11 cellular contexts compared by ENCODE assay signal in genomic region chr6:6969761-6970223, GRCh38.
A peak's percentile ranks its signal among the peaks of the same experiment; 100 is the strongest.
DNase-seq lines count a peak whose midpoint lies in the region; ATAC-seq, FAIRE-seq and TF ChIP-seq lines count a peak whose summit lies in the region.
"Had no signal": no experiment of that assay in that cellular context is flagged by ENCODE, and none has a peak within 500 bp of the region (broad histone marks: within the 10 kb centered on the region; RNA-seq: fewer than 3 reads in every experiment).

No MANE protein-coding gene starts in this region.

- WGBS in mesendoderm (ENCODE audit: extremely low coverage, insufficient coverage, low lambda C conversion rate) = no CpG with 5 or more reads among the region's 10 CpGs

- BruUV-seq in Calu3 (replicated peaks; lab: Mats Ljungman, UMichigan) = no TSS peak

- no peaks in the 10 kb centered on the region for H3K27me3 ChIP-seq in bronchial epithelial cell (ENCODE audit: control insufficient read depth, insufficient read depth, low read length)
- no peaks in the 10 kb centered on the region for H3K27me3 ChIP-seq in mesendoderm (ENCODE audit: insufficient read depth, low read length, poor library complexity)

- H3K9ac ChIP-seq in mesendoderm (ENCODE audit: low read length) = no peak overlapping the region

- no peak overlapping the region for H2AK5ac ChIP-seq in mesendoderm (ENCODE audit: low read length)

- H3K23ac ChIP-seq in mesendoderm (ENCODE audit: low read length) = no peak overlapping the region

- H3K4me1 ChIP-seq in mesendoderm (ENCODE audit: control insufficient read depth, low read depth, low read length) = no peaks in the 10 kb centered on the region

- DNase-seq in Calu3 = peak; percentile 93
- peak; percentile 87 for DNase-seq in NCI-H2029 (lab: John Stamatoyannopoulos, UW)
- DNase-seq in bronchial epithelial cell (ENCODE audit: low read depth) = peak; percentile 95
- peak; percentile 18 for DNase-seq in mesendoderm
- no peak for DNase-seq in effector CD8-positive, alpha-beta T cell (lab: John Stamatoyannopoulos, UW)
- DNase-seq in activated CD4-positive, alpha-beta T cell treated with anti-CD3 and anti-CD28 coated beads, Interleukin-2, amount 50 U/mL, for 48 hours = no peak
- DNase-seq in NCI-H2081 (lab: John Stamatoyannopoulos, UW) = no peak
- DNase-seq: activated CD4-positive, alpha-beta T cell treated with anti-CD3 and anti-CD28 coated beads, Interleukin-2, amount 10 ng/mL, durations not matched to agents 7 days and 5 days; activated naive CD4-positive, alpha-beta T cell treated with Interleukin-2 at 50 U/mL for 16 hours had no signal

- H3K27ac ChIP-seq in mesendoderm (ENCODE audit: low read depth, low read length) = no peak overlapping the region
- H3K27ac ChIP-seq: coronary artery had no signal

- peaks cover 8% of the 10 kb centered on the region for H3K36me3 Mint-ChIP-seq in Calu3 (ENCODE audit: insufficient read depth, unreplicated experiment)

- intact Hi-C loops in Calu3 (cut with micrococcal nuclease; ENCODE audit: unreplicated experiment) = loop anchor here (10.0 kb wide), 1 partner anchor 145 kb away; no protein-coding TSS in a partner anchor

- no peaks in the 10 kb centered on the region for H3K36me3 ChIP-seq in bronchial epithelial cell (ENCODE audit: control insufficient read depth, insufficient read depth, low read length)
- H3K36me3 ChIP-seq in mesendoderm (ENCODE audit: control insufficient read depth, insufficient read depth, low read length) = no peaks in the 10 kb centered on the region

- no peak overlapping the region for H4K5ac ChIP-seq in mesendoderm (ENCODE audit: low read length)

- no peak overlapping the region for H2BK5ac ChIP-seq in mesendoderm (ENCODE audit: low read length)

- no peak overlapping the region for H4K8ac ChIP-seq in mesendoderm (ENCODE audit: low read depth, low read length)

- H3K18ac ChIP-seq in mesendoderm (ENCODE audit: low read length) = no peak overlapping the region

- H3K4me1 Mint-ChIP-seq in Calu3 (ENCODE audit: low read depth, unreplicated experiment) = peaks cover 33% of the 10 kb centered on the region
- H3K4me1 Mint-ChIP-seq: activated CD4-positive, alpha-beta T cell treated with anti-CD3 and anti-CD28 coated beads, Interleukin-2, amount 10 ng/mL, durations not matched to agents 7 days and 5 days had no signal

- no peak for TF ChIP-seq CTCF in Calu3 (IDR thresholded peaks at IDR 0.05; ENCODE audit: unreplicated experiment)
- TF ChIP-seq CTCF in bronchial epithelial cell (IDR thresholded peaks at IDR 0.05; ENCODE audit: insufficient read depth, low read length, severe bottlenecking) = no peak

- H3K4me2 ChIP-seq in mesendoderm (ENCODE audit: low read length) = no peak overlapping the region

- no peak overlapping the region for H3K4me3 Mint-ChIP-seq in Calu3 (ENCODE audit: low read depth, unreplicated experiment)
- H3K4me3 Mint-ChIP-seq: activated CD4-positive, alpha-beta T cell treated with anti-CD3 and anti-CD28 coated beads, Interleukin-2, amount 10 ng/mL, durations not matched to agents 7 days and 5 days had no signal

- ATAC-seq in HG02840 (IDR thresholded peaks at IDR 0.05; ENCODE audit: low FRiP score, unreplicated experiment) = no peak

- H3K79me2 ChIP-seq in mesendoderm (ENCODE audit: control insufficient read depth, insufficient read depth, low read length) = no peaks in the 10 kb centered on the region

- no peak overlapping the region for H3K56ac ChIP-seq in mesendoderm (ENCODE audit: low read length)

- no peaks in the 10 kb centered on the region for H3K9me3 Mint-ChIP-seq in Calu3 (ENCODE audit: low read depth, unreplicated experiment)
- H3K9me3 Mint-ChIP-seq: activated CD4-positive, alpha-beta T cell treated with anti-CD3 and anti-CD28 coated beads, Interleukin-2, amount 10 ng/mL, durations not matched to agents 7 days and 5 days had no signal

- H3K79me1 ChIP-seq in mesendoderm (ENCODE audit: low read length) = no peaks in the 10 kb centered on the region

- no peak for FAIRE-seq in bronchial epithelial cell (lab: Jason Lieb, UNC)

- peak overlapping the region; percentile 98 for H3K27ac Mint-ChIP-seq in Calu3 (ENCODE audit: unreplicated experiment)
- H3K27ac Mint-ChIP-seq: activated CD4-positive, alpha-beta T cell treated with anti-CD3 and anti-CD28 coated beads, Interleukin-2, amount 10 ng/mL, durations not matched to agents 7 days and 5 days had no signal

- H2BK15ac ChIP-seq in mesendoderm (replicated peaks; ENCODE audit: low read depth) = no peak overlapping the region

- H3K4ac ChIP-seq in mesendoderm (ENCODE audit: low read depth, low read length) = no peak overlapping the region

- H2BK120ac ChIP-seq in mesendoderm (ENCODE audit: low read depth, low read length) = no peak overlapping the region

- CTCF ChIA-PET in Calu3 (lab: Charles Lee) = no interaction called here

- no peaks in the 10 kb centered on the region for H3K27me3 Mint-ChIP-seq in Calu3 (ENCODE audit: unreplicated experiment)

- H3K4me3 ChIP-seq in bronchial epithelial cell (ENCODE audit: low read depth, low read length) = no peak overlapping the region
- no peak overlapping the region for H3K4me3 ChIP-seq in mesendoderm (ENCODE audit: low read length)
- H3K4me3 ChIP-seq: coronary artery had no signal

Comparison
In these comparisons a context has a peak if more than half of its experiments do, and no peak if none do; other contexts are left out.
1. DNase-seq: peak in Calu3 (single experiment), NCI-H2029 (single experiment), bronchial epithelial cell (single experiment) and mesendoderm (single experiment); none in effector CD8-positive, alpha-beta T cell (single experiment), activated CD4-positive, alpha-beta T cell treated with anti-CD3 and anti-CD28 coated beads, Interleukin-2, amount 50 U/mL, for 48 hours (0 of 2) and NCI-H2081 (0 of 2).